ENCODE assay signal across 23 cellular contexts in genomic region chr20:671252-672030, GRCh38. TPM values are rescaled to one million over a fixed set of nuclear protein-coding genes. Genes with fewer than 3 reads are reported as not detected.
DNase-seq lines count a peak whose midpoint lies in the region; TF ChIP-seq lines count a peak whose summit lies in the region.
"Had no signal": no experiment of that assay in that cellular context is flagged by ENCODE, and none has a peak within 500 bp of the region (broad histone marks: within the 10 kb centered on the region; RNA-seq: fewer than 3 reads in every experiment).

No MANE protein-coding gene starts in this region.

- no peaks in the 10 kb centered on the region for H3K9me3 Mint-ChIP-seq in dendritic cell treated with granulocyte-macrophage colony-stimulating factor and Interleukin-4, amounts not matched to agents 40 ng/mL and 50 ng/mL, for 4 days
- no peaks in the 10 kb centered on the region for H3K9me3 Mint-ChIP-seq in type B pancreatic cell
- H3K9me3 Mint-ChIP-seq: activated naive CD4-positive, alpha-beta T cell treated with anti-CD3 and anti-CD28 coated beads for 36 hours; activated T-cell treated with anti-CD3 and anti-CD28 coated beads, Interleukin-2, amount 50 U/mL, for 24 hours; stimulated activated naive CD8-positive, alpha-beta T cell treated with anti-CD3 and anti-CD28 coated beads, Interleukin-15, Interleukin-2, amounts not matched to agents 100 ng/mL and 50 ng/mL, for 24 hours; T-helper 2 cell treated with Interferon-gamma antibody and Interleukin-4, amounts not matched to agents 5 μg/mL and 100 μg/mL, for 36 hours had no signal

- H3K4me1 ChIP-seq in tibial nerve (peaks cover 0 to 16% (median 9%) of the 10 kb centered on the region in 4 donors), breast epithelium (peaks cover 3 to 4% of the 10 kb centered on the region in 2 donors)

- peak in 68 of 76 experiments; percentile 11 to 81 (median 48) for DNase-seq in HUDEP-2 (lab: John Stamatoyannopoulos, UW; ENCODE audit: unreplicated experiment in 76 of 76)
- no peak for DNase-seq in SK-N-MC (ENCODE audit: low read depth, low spot score)
- no peak for DNase-seq in type B pancreatic cell (ENCODE audit: extremely low spot score, unreplicated experiment)
- DNase-seq in tibial nerve (ENCODE audit: low spot score in 2 of 2) = no peak
- DNase-seq in foreskin melanocyte = no peak
- DNase-seq in breast epithelium (ENCODE audit: low spot score in 2 of 2) = no peak
- DNase-seq: activated CD4-positive, CD25-positive, alpha-beta regulatory T cell treated with anti-CD3 and anti-CD28 coated beads, Interleukin-2, amount 50 U/mL, for 72 hours; activated naive CD4-positive, alpha-beta T cell treated with anti-CD3 and anti-CD28 coated beads for 36 hours; activated T-cell treated with anti-CD3 and anti-CD28 coated beads, Interleukin-2, amount 50 U/mL, for 24 hours; aorta; cerebellar nuclear complex; EL; NCI-H748 treated with DMSO at 0.1 percent for 48 hours; stimulated activated CD4-positive, alpha-beta T cell treated with anti-CD3 and anti-CD28 coated beads, Interleukin-1b, Interleukin-23, amount 100 ng/mL, for 48 hours; transverse colon had no signal

- no peaks in the 10 kb centered on the region for H3K36me3 ChIP-seq in SK-N-MC (ENCODE audit: insufficient read depth, low read length)
- H3K36me3 ChIP-seq in tibial nerve = no peaks in the 10 kb centered on the region
- H3K36me3 ChIP-seq in breast epithelium = no peaks in the 10 kb centered on the region
- H3K36me3 ChIP-seq: transverse colon had no signal

- no peak for TF ChIP-seq EP300 in tibial nerve (IDR thresholded peaks at IDR 0.05)

- H3K4me3 ChIP-seq in SK-N-MC (peak overlapping the region; percentile 65), tibial nerve (no peak overlapping the region), breast epithelium (no peak overlapping the region)
- H3K4me3 ChIP-seq: transverse colon had no signal

- no peak for TF ChIP-seq POLR2A in tibial nerve (IDR thresholded peaks at IDR 0.05)
- no peak for TF ChIP-seq POLR2A in breast epithelium (IDR thresholded peaks at IDR 0.05)

- H3K36me3 Mint-ChIP-seq in dendritic cell treated with granulocyte-macrophage colony-stimulating factor and Interleukin-4, amounts not matched to agents 40 ng/mL and 50 ng/mL, for 4 days (ENCODE audit: low read depth) = peaks cover 5% of the 10 kb centered on the region
- H3K36me3 Mint-ChIP-seq in type B pancreatic cell = no peaks in the 10 kb centered on the region

- H3K4me3 Mint-ChIP-seq in dendritic cell treated with granulocyte-macrophage colony-stimulating factor and Interleukin-4, amounts not matched to agents 40 ng/mL and 50 ng/mL, for 4 days = peak overlapping the region; percentile 0
- peak overlapping the region; percentile 24 for H3K4me3 Mint-ChIP-seq in type B pancreatic cell
- H3K4me3 Mint-ChIP-seq: activated naive CD4-positive, alpha-beta T cell treated with anti-CD3 and anti-CD28 coated beads for 36 hours; activated T-cell treated with anti-CD3 and anti-CD28 coated beads, Interleukin-2, amount 50 U/mL, for 24 hours; memory B cell; stimulated activated naive CD8-positive, alpha-beta T cell treated with anti-CD3 and anti-CD28 coated beads, Interleukin-15, Interleukin-2, amounts not matched to agents 100 ng/mL and 50 ng/mL, for 24 hours; T-helper 2 cell treated with Interferon-gamma antibody and Interleukin-4, amounts not matched to agents 5 μg/mL and 100 μg/mL, for 36 hours had no signal

- H3K27me3 ChIP-seq in tibial nerve = peaks cover 0 to 87% of the 10 kb centered on the region in 2 donors
- H3K27me3 ChIP-seq in breast epithelium = peaks cover 3 to 82% of the 10 kb centered on the region in 2 donors

- no peak overlapping the region for H3K9ac ChIP-seq in SK-N-MC (ENCODE audit: insufficient read length)

- WGBS in tibial nerve, 2 donors = 62 to 67% methylated on average over 9 of the region's 9 CpGs

- H3K27ac ChIP-seq in SK-N-MC = no peak overlapping the region
- H3K27ac ChIP-seq in tibial nerve = no peak overlapping the region
- H3K27ac ChIP-seq in breast epithelium = no peak overlapping the region
- H3K27ac ChIP-seq: transverse colon had no signal

- H3K9me3 ChIP-seq in SK-N-MC (ENCODE audit: low read depth, low read length) (no peaks in the 10 kb centered on the region), tibial nerve (no peaks in the 10 kb centered on the region), breast epithelium (no peaks in the 10 kb centered on the region)
- H3K9me3 ChIP-seq: transverse colon had no signal

- H3K27ac Mint-ChIP-seq in dendritic cell treated with granulocyte-macrophage colony-stimulating factor and Interleukin-4, amounts not matched to agents 40 ng/mL and 50 ng/mL, for 4 days = no peak overlapping the region
- H3K27ac Mint-ChIP-seq in type B pancreatic cell = peak overlapping the region; percentile 39
- H3K27ac Mint-ChIP-seq: activated naive CD4-positive, alpha-beta T cell treated with anti-CD3 and anti-CD28 coated beads for 36 hours; activated T-cell treated with anti-CD3 and anti-CD28 coated beads, Interleukin-2, amount 50 U/mL, for 24 hours; memory B cell; stimulated activated naive CD8-positive, alpha-beta T cell treated with anti-CD3 and anti-CD28 coated beads, Interleukin-15, Interleukin-2, amounts not matched to agents 100 ng/mL and 50 ng/mL, for 24 hours; T-helper 2 cell treated with Interferon-gamma antibody and Interleukin-4, amounts not matched to agents 5 μg/mL and 100 μg/mL, for 36 hours had no signal

- H3K4me1 Mint-ChIP-seq in dendritic cell treated with granulocyte-macrophage colony-stimulating factor and Interleukin-4, amounts not matched to agents 40 ng/mL and 50 ng/mL, for 4 days (ENCODE audit: low read depth) = peaks cover 70% of the 10 kb centered on the region
- H3K4me1 Mint-ChIP-seq in type B pancreatic cell (ENCODE audit: unreplicated experiment) = peaks cover 23% of the 10 kb centered on the region

- H3K27me3 Mint-ChIP-seq in dendritic cell treated with granulocyte-macrophage colony-stimulating factor and Interleukin-4, amounts not matched to agents 40 ng/mL and 50 ng/mL, for 4 days = peaks cover 61% of the 10 kb centered on the region
- H3K27me3 Mint-ChIP-seq in type B pancreatic cell = peaks cover 61% of the 10 kb centered on the region

- intact Hi-C loops in dendritic cell treated with granulocyte-macrophage colony-stimulating factor and Interleukin-4, amounts not matched to agents 40 ng/mL and 50 ng/mL, for 4 days (cut with micrococcal nuclease) = no loop called here
- intact Hi-C loops in breast epithelium (cut with DNase I; ENCODE audit: low total_unique reads) = no loop called here

- TF ChIP-seq CTCF in type B pancreatic cell (conservative IDR thresholded peaks at IDR 0.05) (no peak), tibial nerve (IDR thresholded peaks at IDR 0.05) (no peak), breast epithelium (IDR thresholded peaks at IDR 0.05) (no peak)

RNA-seq across cellular contexts. Expression of gene SCRT2, which starts 4.2 kb away (rescaled TPM):
- 0.36 TPM in 1 of 2 replicates, not detected in the other for total RNA-seq in type B pancreatic cell (ENCODE audit: low replicate concordance)
- total RNA-seq in tibial nerve = not detected
- not detected for total RNA-seq in breast epithelium
- total RNA-seq: activated naive CD4-positive, alpha-beta T cell treated with anti-CD3 and anti-CD28 coated beads for 36 hours; aorta; kidney epithelial cell; MCF 10A; posterior vena cava; SK-MEL-5; transverse colon had no signal

RNA-seq across cellular contexts. Expression of gene SRXN1, which starts 18.4 kb away (rescaled TPM):
- 16.3 and 25.4 TPM in 2 replicates for total RNA-seq in type B pancreatic cell (ENCODE audit: low replicate concordance)
- 10 to 100 TPM; 15.1 to 31.8 (median 19.5) TPM for total RNA-seq in tibial nerve
- 10 to 100 TPM; 16.2 to 30.2 (median 21.1) TPM for total RNA-seq in breast epithelium

Comparison
In these comparisons a context has a peak if more than half of its experiments do, and no peak if none do; other contexts are left out.
1. DNase-seq: peak in HUDEP-2 (68 of 76); none in SK-N-MC (single experiment), type B pancreatic cell (single experiment), tibial nerve (0 of 2), foreskin melanocyte (single experiment) and breast epithelium (0 of 2).